ENCODE assay signal across 7 cellular contexts in the genomic region with DNA sequence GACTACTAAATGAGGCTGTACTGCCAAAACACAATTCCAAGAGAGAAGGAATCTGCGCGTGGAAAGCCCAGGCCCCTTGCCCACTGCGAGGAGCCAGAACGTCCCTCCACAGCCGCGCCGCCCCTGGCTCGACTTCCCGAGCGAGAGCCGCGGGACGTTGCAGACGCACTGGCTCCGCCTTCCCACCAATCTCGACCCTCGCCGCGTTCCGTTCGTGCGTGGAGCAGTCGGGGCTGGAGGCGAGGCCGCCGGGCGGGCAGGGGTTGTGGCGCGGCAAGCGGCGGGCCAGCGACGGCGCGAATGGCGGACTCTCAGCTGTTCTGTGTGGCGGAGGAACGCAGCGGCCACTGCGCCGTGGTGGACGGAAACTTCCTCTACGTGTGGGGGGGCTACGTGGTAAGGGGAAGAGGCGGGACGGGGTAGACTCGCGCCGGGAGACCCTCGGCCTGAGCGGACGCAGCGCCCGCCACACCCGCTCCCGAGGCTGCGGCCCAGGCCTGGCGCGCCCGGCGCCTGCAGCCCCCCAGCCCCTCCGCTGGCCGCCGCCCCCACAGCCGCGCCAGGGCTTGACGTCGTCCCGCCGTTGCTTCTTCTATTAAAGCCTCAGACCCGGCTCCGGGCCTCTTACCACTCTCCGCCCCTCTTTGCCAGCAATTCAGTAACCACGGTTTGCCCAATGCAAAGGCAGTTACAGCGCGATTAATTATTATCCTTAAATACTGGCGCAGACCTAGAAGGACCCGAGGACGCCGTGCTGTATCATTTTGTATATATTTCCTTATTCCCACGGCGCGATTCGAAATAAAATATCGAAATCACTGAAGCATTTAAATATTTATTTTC. TPM values are rescaled to one million over a fixed set of nuclear protein-coding genes. Genes with fewer than 3 reads are reported as not detected.
A peak's percentile ranks its signal among the peaks of the same experiment; 100 is the strongest.
DNase-seq lines count a peak whose midpoint lies in the region; ATAC-seq and TF ChIP-seq lines count a peak whose summit lies in the region.

A gene with protein sequence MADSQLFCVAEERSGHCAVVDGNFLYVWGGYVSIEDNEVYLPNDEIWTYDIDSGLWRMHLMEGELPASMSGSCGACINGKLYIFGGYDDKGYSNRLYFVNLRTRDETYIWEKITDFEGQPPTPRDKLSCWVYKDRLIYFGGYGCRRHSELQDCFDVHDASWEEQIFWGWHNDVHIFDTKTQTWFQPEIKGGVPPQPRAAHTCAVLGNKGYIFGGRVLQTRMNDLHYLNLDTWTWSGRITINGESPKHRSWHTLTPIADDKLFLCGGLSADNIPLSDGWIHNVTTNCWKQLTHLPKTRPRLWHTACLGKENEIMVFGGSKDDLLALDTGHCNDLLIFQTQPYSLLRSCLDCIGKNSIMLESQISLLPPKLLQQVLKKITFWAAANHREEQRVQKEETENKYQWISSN (plus strand): TSS at position 226 of the 843 bp plus-strand sequence. CDS start 75 bp downstream, at position 301.

- H3K4me1 Mint-ChIP-seq in MCF 10A (ENCODE audit: insufficient read depth, unreplicated experiment) = peaks cover 5% of the 10 kb centered on the region

- TF ChIP-seq CTCF in VCaP (conservative IDR thresholded peaks at IDR 0.05) (no peak), MCF 10A (IDR thresholded peaks at IDR 0.05; ENCODE audit: unreplicated experiment) (no peak)

- intact Hi-C loops in MCF 10A (cut with micrococcal nuclease) = no loop called here

- H3K9me3 Mint-ChIP-seq in MCF 10A (ENCODE audit: unreplicated experiment) = no peaks in the 10 kb centered on the region

- H3K27ac Mint-ChIP-seq in MCF 10A (ENCODE audit: low read depth, unreplicated experiment) = no peak within 1 kb of the TSS

- H3K4me3 Mint-ChIP-seq in MCF 10A (ENCODE audit: unreplicated experiment) = peak within 1 kb of the TSS; percentile 53

- CTCF ChIA-PET in MCF 10A (lab: Yijun Ruan, JAX) = interaction anchor here (0.6 to 1.0 kb wide), 2 partner anchors 9 to 198 kb away, joined by 3 to 4 read pairs; no protein-coding TSS in a partner anchor

- peak; percentile 45 for ATAC-seq in GM18520 (IDR thresholded peaks at IDR 0.05; ENCODE audit: unreplicated experiment)
- peak; percentile 59 for ATAC-seq in HG02981 (IDR thresholded peaks at IDR 0.05; ENCODE audit: unreplicated experiment)

- H3K27me3 Mint-ChIP-seq in MCF 10A (ENCODE audit: insufficient read depth, unreplicated experiment) = no peaks in the 10 kb centered on the region

- BruUV-seq in MCF 10A (replicated peaks; lab: Mats Ljungman, UMichigan) = no TSS peak

- POLR2A ChIA-PET in MCF 10A (lab: Yijun Ruan, JAX) = interaction anchor here (0.7 to 2.7 kb wide), 7 partner anchors 56 to 76 kb away, joined by 3 to 16 read pairs (median 4); a partner anchor contains a TSS

- H3K27ac ChIP-seq in VCaP (peak within 1 kb of the TSS; percentile 89), skin epidermis (peak within 1 kb of the TSS; percentile 85 to 97 (median 93))

- peak within 1 kb of the TSS; percentile 54 to 89 (median 76) for H3K4me3 ChIP-seq in skin epidermis

- DNase-seq in NCI-H2107 (lab: John Stamatoyannopoulos, UW) = peak; percentile 70
- DNase-seq in MCF 10A (ENCODE audit: unreplicated experiment) = peak; percentile 51
- peak; percentile 77 for DNase-seq in iPS-NIHi11 (ENCODE audit: low spot score)

- no peaks in the 10 kb centered on the region for H3K36me3 Mint-ChIP-seq in MCF 10A (ENCODE audit: insufficient read depth, unreplicated experiment)

RNA-seq across cellular contexts. Expression of the gene that starts here (rescaled TPM):
- 0.35 and 0.52 TPM in 2 replicates for total RNA-seq in MCF 10A (2022)

Comparison
In these comparisons a context has a peak if more than half of its experiments do, and no peak if none do; other contexts are left out.
1. Peak in every context shown above with its lines: DNase-seq, ATAC-seq, H3K4me3 ChIP-seq and H3K27ac ChIP-seq.
2. Peak in DNase-seq in MCF 10A; RNA of the gene not detected or under 1 TPM.